8 cellular contexts compared by ENCODE assay signal in genomic region chr1:28668191-28668955, GRCh38. TPM values are rescaled to one million over a fixed set of nuclear protein-coding genes. Genes with fewer than 3 reads are reported as not detected.
DNase-seq lines count a peak whose midpoint lies in the region; ATAC-seq and TF ChIP-seq lines count a peak whose summit lies in the region.

Gene GMEB1 (plus strand): TSS chr1:28668784. CDS start chr1:28683613, 14,829 bp downstream.

- H3K4me1 Mint-ChIP-seq in T-helper 1 cell treated with Interleukin-12 subunit alpha and Interleukin-12 subunit beta and Interleukin-4 antibody, amounts not matched to agents 30 μg/mL and 1 μg/mL, for 36 hours (ENCODE audit: low read depth), result peaks cover 15% of the 10 kb centered on the region

- WGBS in adrenal gland, 4 donors, result 0 to 4% (median 2%) methylated on average over 7 to 52 of the region's 57 CpGs
- 1 to 4% (median 3%) methylated on average over 12 to 52 of the region's 57 CpGs for WGBS in heart left ventricle, 4 donors
- WGBS in transverse colon (ENCODE audit: low coverage in 1 of 2), 2 donors, result 3 to 6% methylated on average over 5 to 17 of the region's 57 CpGs

- H3K4me1 ChIP-seq in adrenal gland (replicated peaks in 1 of 2) (peaks cover 9 to 19% of the 10 kb centered on the region in 2 donors), heart left ventricle (peaks cover 0 to 23% (median 18%) of the 10 kb centered on the region in 12 donors), transverse colon (peaks cover 11 to 19% (median 19%) of the 10 kb centered on the region in 4 donors)

- no peaks in the 10 kb centered on the region for H3K27me3 Mint-ChIP-seq in T-helper 1 cell treated with Interleukin-12 subunit alpha and Interleukin-12 subunit beta and Interleukin-4 antibody, amounts not matched to agents 30 μg/mL and 1 μg/mL, for 36 hours (ENCODE audit: low read depth)

- DNase-seq in NCI-H1436 treated with DMSO at 0.1 percent for 48 hours (lab: John Stamatoyannopoulos, UW) (peak; percentile 53), adrenal gland (peak; percentile 85 to 91 (median 89)), heart left ventricle (peak; percentile 88 to 94 (median 89)), posterior cingulate gyrus (peak; percentile 73 to 98 (median 82)), transverse colon (peak; percentile 91)

- TF ChIP-seq CTCF in adrenal gland (IDR thresholded peaks at IDR 0.05), result peak in 1 of 6 experiments; percentile 34
- peak in 2 of 12 donors; percentile 9 to 10 for TF ChIP-seq CTCF in heart left ventricle (IDR thresholded peaks at IDR 0.05)
- TF ChIP-seq CTCF in transverse colon (IDR thresholded peaks at IDR 0.05), result peak in 1 of 5 experiments; percentile 18

- TF ChIP-seq POLR2A in GM10847 (IDR thresholded peaks at IDR 0.05; ENCODE audit: extremely low read depth, insufficient read length) (peak; percentile 44), adrenal gland (IDR thresholded peaks at IDR 0.05) (peak in 1 of 2 donors; percentile 32), heart left ventricle (IDR thresholded peaks at IDR 0.05) (no peak), transverse colon (IDR thresholded peaks at IDR 0.05) (no peak)

- in situ Hi-C loops in transverse colon (cut with MboI; ENCODE audit: low pct_ligation_motif_present in 1 of 4, low pct_unique_long_range_greater_than_20kb in 1 of 4, low sequenced_read_pairs in 3 of 4), result no loop called here

- ATAC-seq in HG02759 (IDR thresholded peaks at IDR 0.05; ENCODE audit: unreplicated experiment) (peak; percentile 82), heart left ventricle (peak; percentile 79 to 93 (median 92))

- TF ChIP-seq EP300 in transverse colon (IDR thresholded peaks at IDR 0.05; ENCODE audit: low read depth), result no peak

- H3K36me3 ChIP-seq in adrenal gland (replicated peaks in 1 of 2), result no peaks in the 10 kb centered on the region
- no peaks in the 10 kb centered on the region for H3K36me3 ChIP-seq in heart left ventricle
- H3K36me3 ChIP-seq in transverse colon, result no peaks in the 10 kb centered on the region

- H3K27me3 ChIP-seq in adrenal gland, result no peaks in the 10 kb centered on the region
- H3K27me3 ChIP-seq in heart left ventricle, result no peaks in the 10 kb centered on the region
- no peaks in the 10 kb centered on the region for H3K27me3 ChIP-seq in transverse colon

- H3K9me3 ChIP-seq in adrenal gland (replicated peaks in 1 of 3) (no peaks in the 10 kb centered on the region), heart left ventricle (no peaks in the 10 kb centered on the region), transverse colon (no peaks in the 10 kb centered on the region)

- H3K27ac ChIP-seq in adrenal gland (peak within 1 kb of the TSS; percentile 91 to 97 (median 93)), heart left ventricle (peak within 1 kb of the TSS; percentile 98 to 100 (median 99)), transverse colon (peak within 1 kb of the TSS; percentile 99 to 100 (median 100))

- H3K4me3 ChIP-seq in adrenal gland (peak within 1 kb of the TSS; percentile 27 to 99 (median 92)), heart left ventricle (peak within 1 kb of the TSS; percentile 96 to 100 (median 99)), transverse colon (peak within 1 kb of the TSS; percentile 92 to 100 (median 100))

- peaks cover 3% of the 10 kb centered on the region for H3K36me3 Mint-ChIP-seq in T-helper 1 cell treated with Interleukin-12 subunit alpha and Interleukin-12 subunit beta and Interleukin-4 antibody, amounts not matched to agents 30 μg/mL and 1 μg/mL, for 36 hours (ENCODE audit: low read depth)

- intact Hi-C loops in adrenal gland (cut with DNase I) (no loop called here), heart left ventricle (cut with DNase I) (loop anchor here in 9 of 10 donors (1.0 to 5.0 kb wide), 6 partner anchors 20 to 69 kb away; partner anchors contain the start of genes RNU11 (in 6 of the 9), YTHDF2 (in 4 of the 9) and TAF12 (in 3 of the 9)), posterior cingulate gyrus (cut with DNase I) (loop anchor here (1.0 kb wide), 1 partner anchor 68 kb away; the partner anchor contains the start of gene YTHDF2), transverse colon (cut with DNase I; ENCODE audit: low total_unique reads) (no loop called here)

- H3K27ac Mint-ChIP-seq in T-helper 1 cell treated with Interleukin-12 subunit alpha and Interleukin-12 subunit beta and Interleukin-4 antibody, amounts not matched to agents 30 μg/mL and 1 μg/mL, for 36 hours, result peak within 1 kb of the TSS; percentile 97

- peak within 1 kb of the TSS; percentile 96 for H3K4me3 Mint-ChIP-seq in T-helper 1 cell treated with Interleukin-12 subunit alpha and Interleukin-12 subunit beta and Interleukin-4 antibody, amounts not matched to agents 30 μg/mL and 1 μg/mL, for 36 hours

- H3K9me3 Mint-ChIP-seq in T-helper 1 cell treated with Interleukin-12 subunit alpha and Interleukin-12 subunit beta and Interleukin-4 antibody, amounts not matched to agents 30 μg/mL and 1 μg/mL, for 36 hours, result no peaks in the 10 kb centered on the region

RNA-seq across cellular contexts. Expression of gene GMEB1, which starts in this region (rescaled TPM):
- total RNA-seq in adrenal gland (10 to 100 TPM in 4 of 8 donors, 1 to 10 TPM in 4; 7.4 to 27.0 (median 10.4) TPM), heart left ventricle (1 to 10 TPM; 4.3 to 8.5 (median 6.1) TPM), transverse colon (10 to 100 TPM in 1 of 4 donors, 1 to 10 TPM in 3; 4.4 to 10.4 (median 7.2) TPM)
- polyA plus RNA-seq in adrenal gland (1 to 10 TPM; 3.6 to 9.0 (median 4.0) TPM), heart left ventricle (1 to 10 TPM; 2.2 to 7.0 TPM)

Comparison
In these comparisons a context has a peak if more than half of its experiments do, and no peak if none do; other contexts are left out.
1. Peak in every context shown above with its lines: DNase-seq, ATAC-seq, H3K4me3 ChIP-seq and H3K27ac ChIP-seq.
2. intact Hi-C loops: an anchor here in heart left ventricle (1.0 to 5.0 kb wide) and posterior cingulate gyrus (1.0 kb wide); none called in adrenal gland and transverse colon.